8 cellular contexts compared by ENCODE assay signal in the genomic region with DNA sequence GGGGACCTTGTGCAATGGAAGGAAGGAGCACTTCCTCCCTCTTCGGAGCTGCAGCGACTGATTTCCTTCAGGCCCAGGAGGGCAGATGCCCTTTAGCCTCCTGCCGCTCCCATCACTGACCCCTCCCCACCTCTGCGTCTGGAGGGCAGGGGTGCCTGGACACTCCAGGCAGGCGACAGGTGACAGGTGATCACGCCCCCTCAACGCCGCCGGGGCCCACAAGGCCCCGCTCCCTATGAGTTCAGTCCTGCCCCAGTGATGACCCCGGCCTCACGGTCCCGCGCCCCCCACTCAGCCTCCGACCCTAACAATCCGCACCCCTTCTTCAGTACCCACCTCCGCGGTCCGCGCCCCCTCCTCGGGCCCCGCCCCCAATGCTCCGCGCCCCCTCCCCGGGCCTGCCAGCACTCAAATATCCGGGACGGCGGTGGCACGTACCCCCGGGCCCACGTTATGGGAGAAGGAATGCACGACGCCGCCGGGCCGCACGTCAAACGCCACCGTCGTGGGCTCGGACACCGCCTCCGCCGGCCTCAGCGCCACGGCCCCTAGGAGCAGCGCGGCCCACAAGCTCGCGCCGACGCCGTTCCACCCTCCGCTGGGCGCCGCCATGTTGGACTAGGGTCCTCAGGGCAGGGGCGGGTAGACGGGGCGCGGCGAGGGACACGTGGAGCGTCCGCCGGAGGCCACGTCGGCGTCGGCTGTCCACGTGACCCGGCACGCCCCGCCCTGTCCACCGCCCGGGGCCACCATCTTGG. TPM values are rescaled to one million over a fixed set of nuclear protein-coding genes. Genes with fewer than 3 reads are reported as not detected.
DNase-seq lines count a peak whose midpoint lies in the region; ATAC-seq and TF ChIP-seq lines count a peak whose summit lies in the region.

TSS of gene MYDGF (minus strand) at position 620 of the 758 bp plus-strand sequence. CDS start at position 612, 8 bp downstream.

- under 1% methylated on average over 74 of the region's 75 CpGs for WGBS in urinary bladder

- H3K4me1 ChIP-seq in right atrium auricular region (peaks cover 0 to 25% of the 10 kb centered on the region in 2 donors), urinary bladder (ENCODE audit: insufficient read depth) (no peaks in the 10 kb centered on the region)

- H3K27ac ChIP-seq in right atrium auricular region, result peak within 1 kb of the TSS; percentile 80 to 84
- H3K27ac ChIP-seq in urinary bladder (ENCODE audit: low read depth), result peak within 1 kb of the TSS; percentile 78

- H3K4me3 ChIP-seq in GM12864 (ENCODE audit: low read depth, low read length) (peak within 1 kb of the TSS; percentile 88), right atrium auricular region (peak within 1 kb of the TSS; percentile 99), urinary bladder (ENCODE audit: low read depth, low read length) (peak within 1 kb of the TSS; percentile 94)

- no peaks in the 10 kb centered on the region for H3K27me3 ChIP-seq in right atrium auricular region

- no peaks in the 10 kb centered on the region for H3K9me3 ChIP-seq in right atrium auricular region

- TF ChIP-seq CTCF in GM12864 (IDR thresholded peaks at IDR 0.05; ENCODE audit: low read depth, low read length, missing control alignments) (no peak), right atrium auricular region (IDR thresholded peaks at IDR 0.05) (no peak)

- DNase-seq in GM12864 (ENCODE audit: low read depth) (peak; percentile 54), NCI-H1930 (lab: John Stamatoyannopoulos, UW) (peak; percentile 80 to 82), T-helper 2 cell (peak; percentile 85 to 95 (median 90)), amygdala (lab: John Stamatoyannopoulos, UW) (peak; percentile 26 to 92 (median 78)), right atrium auricular region (ENCODE audit: low spot score) (peak; percentile 91), pulmonary artery endothelial cell (ENCODE audit: low read depth, low spot score) (peak; percentile 70)

- peaks cover 37% of the 10 kb centered on the region for H3K36me3 ChIP-seq in right atrium auricular region
- H3K36me3 ChIP-seq in urinary bladder (ENCODE audit: insufficient read depth), result no peaks in the 10 kb centered on the region

- peak; percentile 83 for ATAC-seq in HG02852 (IDR thresholded peaks at IDR 0.05; ENCODE audit: unreplicated experiment)

RNA-seq across cellular contexts. Expression of gene MYDGF, which starts in this region (rescaled TPM):
- total RNA-seq in right atrium auricular region (10 to 100 TPM; 26.3 to 36.6 TPM), pulmonary artery endothelial cell (242 and 256 TPM in 2 replicates), urinary bladder (49.3 TPM)
- polyA plus RNA-seq in urinary bladder, result 104 TPM

Comparison
In these comparisons a context has a peak if more than half of its experiments do, and no peak if none do; other contexts are left out.
1. Peak in every context shown above with its lines: DNase-seq, ATAC-seq, H3K4me3 ChIP-seq and H3K27ac ChIP-seq.